8 cellular contexts compared by ENCODE assay signal in the genomic region with DNA sequence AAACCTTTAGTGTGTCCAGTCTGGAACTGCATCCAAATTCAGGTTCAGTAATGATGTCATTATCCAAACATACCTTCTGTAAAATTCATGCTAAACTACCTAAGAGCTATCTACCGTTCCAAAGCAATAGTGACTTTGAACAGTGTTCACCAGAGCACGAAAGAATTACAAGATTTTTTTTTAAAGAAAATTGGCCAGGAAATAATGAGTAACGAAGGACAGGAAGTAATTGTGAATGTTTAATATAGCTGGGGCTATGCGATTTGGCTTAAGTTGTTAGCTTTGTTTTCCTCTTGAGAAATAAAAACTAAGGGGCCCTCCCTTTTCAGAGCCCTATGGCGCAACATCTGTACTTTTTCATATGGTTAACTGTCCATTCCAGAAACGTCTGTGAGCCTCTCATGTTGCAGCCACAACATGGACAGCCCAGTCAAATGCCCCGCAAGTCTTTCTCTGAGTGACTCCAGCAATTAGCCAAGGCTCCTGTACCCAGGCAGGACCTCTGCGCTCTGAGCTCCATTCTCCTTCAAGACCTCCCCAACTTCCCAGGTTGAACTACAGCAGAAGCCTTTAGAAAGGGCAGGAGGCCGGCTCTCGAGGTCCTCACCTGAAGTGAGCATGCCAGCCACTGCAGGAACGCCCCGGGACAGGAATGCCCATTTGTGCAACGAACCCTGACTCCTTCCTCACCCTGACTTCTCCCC. TPM values are rescaled to one million over a fixed set of nuclear protein-coding genes. Genes with fewer than 3 reads are reported as not detected.
DNase-seq lines count a peak whose midpoint lies in the region; ATAC-seq and TF ChIP-seq lines count a peak whose summit lies in the region.

No MANE protein-coding gene starts in this region.

- H3K4me3 Mint-ChIP-seq in H9 (peak overlapping the region; percentile 86 to 90), memory B cell (peak overlapping the region; percentile 94)

- peak overlapping the region; percentile 25 for H3K18ac ChIP-seq in H9 (ENCODE audit: insufficient read length, low read depth, low read length)

- H3K4me2 ChIP-seq in H9 (ENCODE audit: insufficient read depth, insufficient read length, low read length) (peak overlapping the region; percentile 44), OCI-LY1 (ENCODE audit: low read length) (peak overlapping the region; percentile 83)

- H4K20me1 ChIP-seq in H9 (ENCODE audit: control insufficient read depth, insufficient read depth, insufficient read length): no peaks in the 10 kb centered on the region
- H4K20me1 ChIP-seq in OCI-LY1 (ENCODE audit: insufficient read depth, low read length): no peaks in the 10 kb centered on the region

- H3K4me1 Mint-ChIP-seq in H9 (peaks cover 28 to 29% of the 10 kb centered on the region in 2 experiments), memory B cell (peaks cover 20% of the 10 kb centered on the region)

- H4K5ac ChIP-seq in H9 (ENCODE audit: insufficient read length, low read depth, low read length): no peak overlapping the region

- no peak for ATAC-seq in memory B cell (ENCODE audit: low read depth)

- H3K36me3 ChIP-seq in OCI-LY1 (ENCODE audit: insufficient read depth, low read length) (no peaks in the 10 kb centered on the region), urinary bladder (ENCODE audit: insufficient read depth) (no peaks in the 10 kb centered on the region)

- no peak overlapping the region for H2AK5ac ChIP-seq in H9 (ENCODE audit: insufficient read length, low read length)

- no peak overlapping the region for H4K91ac ChIP-seq in H9 (ENCODE audit: insufficient read length, low read depth, low read length)

- no peaks in the 10 kb centered on the region for H3K9me3 ChIP-seq in H9 (ENCODE audit: control insufficient read depth, low read depth, low read length)
- H3K9me3 ChIP-seq in OCI-LY1 (ENCODE audit: low read length): no peaks in the 10 kb centered on the region

- no peaks in the 10 kb centered on the region for H3K9me2 ChIP-seq in OCI-LY1 (ENCODE audit: low read depth, low read length)

- H3K14ac ChIP-seq in H9 (ENCODE audit: insufficient read depth, low read length): no peak overlapping the region

- H2AFZ ChIP-seq in H9 (ENCODE audit: low read length) (no peak overlapping the region), OCI-LY1 (ENCODE audit: low read length) (no peak overlapping the region)

- no CpG with 5 or more reads among the region's 13 CpGs for WGBS in H9 (ENCODE audit: extremely low coverage, insufficient read length, low lambda C conversion rate)
- 10% methylated on average over 13 of the region's 13 CpGs for WGBS in urinary bladder

- no peak overlapping the region for H3K27ac Mint-ChIP-seq in H9
- H3K27ac Mint-ChIP-seq in memory B cell: peak overlapping the region; percentile 88

- H3K27ac ChIP-seq in H9 (ENCODE audit: insufficient read length, low read depth, low read length): no peak overlapping the region
- H3K27ac ChIP-seq in OCI-LY1 (ENCODE audit: low read depth, low read length, poor library complexity, severe bottlenecking): no peak overlapping the region
- H3K27ac ChIP-seq in urinary bladder (ENCODE audit: low read depth): peak overlapping the region; percentile 96

- no peak overlapping the region for H2BK12ac ChIP-seq in H9 (ENCODE audit: insufficient read length, low read depth, low read length)

- H3K9ac ChIP-seq in H9 (ENCODE audit: extremely low read depth, insufficient read length, low read length) (no peak overlapping the region), OCI-LY1 (ENCODE audit: low read length) (no peak overlapping the region; the same call in 1 of the 2 replicates)

- H4K8ac ChIP-seq in H9 (replicated peaks; ENCODE audit: insufficient read length, low read depth, low read length): no peak overlapping the region

- H3T11ph ChIP-seq in H9 (ENCODE audit: low read length): no peak overlapping the region

- peaks cover 42% of the 10 kb centered on the region for H3K27me3 Mint-ChIP-seq in H9 (ENCODE audit: low read depth)
- no peaks in the 10 kb centered on the region for H3K27me3 Mint-ChIP-seq in memory B cell

- no peak overlapping the region for H2BK15ac ChIP-seq in H9 (ENCODE audit: low read depth, low read length)

- TF ChIP-seq CTCF in H9 (conservative IDR thresholded peaks at IDR 0.05) (no peak), OCI-LY1 (IDR thresholded peaks at IDR 0.05; ENCODE audit: low read length) (no peak)

- H3K9me3 Mint-ChIP-seq in H9: 0 out of 5 replicates have a peak, but pooled peaks cover 0 to 2% of the 10 kb centered on the region in 2 experiments
- H3K9me3 Mint-ChIP-seq in memory B cell: peaks cover 3% of the 10 kb centered on the region

- DNase-seq in ELF-1 (ENCODE audit: low read depth, low spot score) (peak; percentile 35), H9 (no peak), dermis blood vessel endothelial cell (peak; percentile 78), memory B cell (ENCODE audit: low spot score in 2 of 2) (no peak), SK-N-DZ (ENCODE audit: low spot score) (no peak)
- no peak for DNase-seq in activated CD4-positive, alpha-beta T cell treated with anti-CD3 and anti-CD28 coated beads, Interleukin-2, amount 50 U/mL, for 1 hour

- no peaks in the 10 kb centered on the region for H3F3A ChIP-seq in OCI-LY1 (ENCODE audit: insufficient read depth, low read length)

- H3K36me3 Mint-ChIP-seq in H9 (ENCODE audit: insufficient read depth in 1 of 3, low read depth in 3 of 3): no peaks in the 10 kb centered on the region; a peak in 1 of 7 replicates
- H3K36me3 Mint-ChIP-seq in memory B cell: no peaks in the 10 kb centered on the region

- H2BK20ac ChIP-seq in H9 (ENCODE audit: low read depth, low read length, poor library complexity, severe bottlenecking): no peak overlapping the region

- H3K27me3 ChIP-seq in H9 (ENCODE audit: insufficient read depth, low read length) (no peaks in the 10 kb centered on the region; the same call in 1 of the 2 replicates), OCI-LY1 (ENCODE audit: insufficient read depth, low read length) (no peaks in the 10 kb centered on the region)

- H3K23ac ChIP-seq in H9 (ENCODE audit: insufficient read length, low read depth, low read length): no peak overlapping the region

- H3K23me2 ChIP-seq in H9 (ENCODE audit: insufficient read length, low read depth, low read length, poor library complexity, severe bottlenecking): peaks cover 18% of the 10 kb centered on the region

- H3K4ac ChIP-seq in H9 (ENCODE audit: low read depth, low read length): no peak overlapping the region

- H3K79me1 ChIP-seq in H9 (ENCODE audit: insufficient read depth, low read depth, low read length, poor library complexity, severe bottlenecking): no peaks in the 10 kb centered on the region

- no peak overlapping the region for H2BK5ac ChIP-seq in H9 (ENCODE audit: insufficient read length, low read length)

- peak overlapping the region; percentile 85 for H3K4me3 ChIP-seq in OCI-LY1 (ENCODE audit: low read depth, low read length, poor library complexity, severe bottlenecking)
- H3K4me3 ChIP-seq in urinary bladder (ENCODE audit: low read depth, low read length): peak overlapping the region; percentile 86

- H3K56ac ChIP-seq in H9 (ENCODE audit: insufficient read length, low read depth, low read length): no peak overlapping the region

- no peaks in the 10 kb centered on the region for H3K4me1 ChIP-seq in H9 (ENCODE audit: insufficient read depth, low read length)
- peaks cover 34% of the 10 kb centered on the region for H3K4me1 ChIP-seq in OCI-LY1 (ENCODE audit: insufficient read depth, low read length, severe bottlenecking)
- no peaks in the 10 kb centered on the region for H3K4me1 ChIP-seq in urinary bladder (ENCODE audit: insufficient read depth)

- H3K79me2 ChIP-seq in H9 (ENCODE audit: insufficient read depth, low read length) (no peaks in the 10 kb centered on the region), OCI-LY1 (ENCODE audit: insufficient read depth, low read length) (no peaks in the 10 kb centered on the region)

- no peak overlapping the region for H2BK120ac ChIP-seq in H9 (ENCODE audit: low read depth, low read length, poor library complexity, severe bottlenecking)

RNA-seq across cellular contexts. Expression of gene FAS, which starts 0.6 kb away (rescaled TPM):
- 3.0 and 3.1 TPM in 2 replicates for total RNA-seq in H9 (2021)
- total RNA-seq in dermis blood vessel endothelial cell: 16.5 and 19.2 TPM in 2 replicates
- 48.3 TPM for total RNA-seq in urinary bladder
- polyA plus RNA-seq in urinary bladder: 9.5 TPM
- polyA plus RNA-seq in SK-N-DZ (2014; cell fraction: cytosol; rRNA removed): 0.22 and 1.0 TPM in 2 replicates
- polyA plus RNA-seq in SK-N-DZ (2014; cell fraction: nucleus; rRNA removed): 0.96 and 2.4 TPM in 2 replicates

RNA-seq across cellular contexts. Expression of gene ACTA2, which starts 37.4 kb away (rescaled TPM):
- 2.3 and 2.4 TPM in 2 replicates for total RNA-seq in H9 (2021)
- 13.1 and 25.5 TPM in 2 replicates for total RNA-seq in dermis blood vessel endothelial cell
- total RNA-seq in urinary bladder: 3,971 TPM
- polyA plus RNA-seq in urinary bladder: 6,755 TPM
- polyA plus RNA-seq in SK-N-DZ (2014; cell fraction: cytosol; rRNA removed): not detected in 2 replicates
- polyA plus RNA-seq in SK-N-DZ (2014; cell fraction: nucleus; rRNA removed): not detected in 2 replicates

Comparison
In these comparisons a context has a peak if more than half of its experiments do, and no peak if none do; other contexts are left out.
1. DNase-seq: peak in ELF-1 (single experiment) and dermis blood vessel endothelial cell (single experiment); none in H9 (single experiment), memory B cell (0 of 2), SK-N-DZ (single experiment) and activated CD4-positive, alpha-beta T cell treated with anti-CD3 and anti-CD28 coated beads, Interleukin-2, amount 50 U/mL, for 1 hour (single experiment).
2. RNA of gene ACTA2, which starts 37.4 kb away (total RNA-seq): 3,971 TPM in urinary bladder (single experiment); 13.1 to 25.5 TPM in dermis blood vessel endothelial cell and 2.3 to 2.4 TPM in H9; every median in the first group is over 100 times any median in the second.